Comparison of ENCODE assay signal across 8 cellular contexts in the genomic region with DNA sequence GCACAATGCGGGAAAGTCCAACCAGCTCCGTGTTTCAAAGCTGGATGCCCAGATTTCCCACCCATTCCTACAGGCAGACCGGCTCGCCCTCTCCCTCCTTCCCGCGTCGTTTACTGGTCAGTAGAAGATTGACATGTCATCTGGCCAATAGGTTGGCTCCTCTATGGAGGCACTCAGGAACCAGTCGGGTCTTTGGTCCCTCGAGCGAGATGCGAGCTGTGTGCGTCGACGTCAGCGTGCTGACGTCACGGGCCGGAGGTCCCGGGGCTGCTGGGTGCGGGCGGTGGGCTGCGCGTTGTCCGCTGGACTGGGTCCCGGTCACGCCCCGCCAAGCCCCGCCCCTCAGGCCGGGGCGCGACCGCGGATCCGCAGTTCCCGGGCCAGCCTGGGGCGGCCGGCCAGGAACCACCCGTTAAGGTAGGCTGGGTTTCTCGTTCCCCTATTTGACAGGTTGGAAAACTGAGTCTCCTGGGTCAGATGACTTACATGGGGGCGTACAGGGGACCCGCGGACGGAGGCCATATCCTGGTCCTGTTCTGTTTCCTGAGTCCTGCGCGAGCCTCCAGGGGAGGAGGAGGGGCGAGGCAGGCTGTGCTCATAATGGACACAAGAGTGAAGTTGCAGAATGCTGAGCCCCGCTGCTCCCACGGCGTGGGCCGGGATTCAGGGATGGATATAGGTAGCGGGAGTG. TPM values are rescaled to one million over a fixed set of nuclear protein-coding genes. Genes with fewer than 3 reads are reported as not detected.
A peak's percentile ranks its signal among the peaks of the same experiment; 100 is the strongest.
DNase-seq lines count a peak whose midpoint lies in the region; ATAC-seq and TF ChIP-seq lines count a peak whose summit lies in the region.

A gene with protein sequence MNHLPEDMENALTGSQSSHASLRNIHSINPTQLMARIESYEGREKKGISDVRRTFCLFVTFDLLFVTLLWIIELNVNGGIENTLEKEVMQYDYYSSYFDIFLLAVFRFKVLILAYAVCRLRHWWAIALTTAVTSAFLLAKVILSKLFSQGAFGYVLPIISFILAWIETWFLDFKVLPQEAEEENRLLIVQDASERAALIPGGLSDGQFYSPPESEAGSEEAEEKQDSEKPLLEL (plus strand): TSS at position 242 of the 691 bp plus-strand sequence. CDS start 29,260 bp downstream, outside the sequence.

- H3K9me3 ChIP-seq in prostate gland: no peaks in the 10 kb centered on the region

- under 1% methylated on average over 47 of the region's 51 CpGs for WGBS in prostate gland
- WGBS in urinary bladder: under 1% methylated on average over 51 of the region's 51 CpGs

- intact Hi-C loops in left ventricle myocardium superior (cut with micrococcal nuclease): no loop called here
- intact Hi-C loops in prostate gland (cut with DNase I): no loop called here

- H3K27ac ChIP-seq in angular gyrus (ENCODE audit: low read depth, low read length) (peak within 1 kb of the TSS; percentile 82), prostate gland (peak within 1 kb of the TSS; percentile 91 to 92), urinary bladder (ENCODE audit: low read depth) (peak within 1 kb of the TSS; percentile 95)

- DNase-seq in NCI-H187 (lab: John Stamatoyannopoulos, UW): peak; percentile 91 to 94
- DNase-seq in T-helper 2 cell: peak; percentile 69 to 100 (median 83)
- DNase-seq in left ventricle myocardium superior: peak; percentile 96
- DNase-seq in prostate gland (ENCODE audit: low spot score): peak; percentile 99

- H3K36me3 ChIP-seq in prostate gland (no peaks in the 10 kb centered on the region), urinary bladder (ENCODE audit: insufficient read depth) (no peaks in the 10 kb centered on the region)

- H3K27me3 ChIP-seq in prostate gland (replicated peaks; ENCODE audit: insufficient read depth): no peaks in the 10 kb centered on the region

- H3K4me3 ChIP-seq in prostate gland: peak within 1 kb of the TSS; percentile 69 to 71
- H3K4me3 ChIP-seq in urinary bladder (ENCODE audit: low read depth, low read length): peak within 1 kb of the TSS; percentile 74

- H3K4me1 ChIP-seq in prostate gland (replicated peaks): no peaks in the 10 kb centered on the region
- H3K4me1 ChIP-seq in urinary bladder (ENCODE audit: insufficient read depth): no peaks in the 10 kb centered on the region

- TF ChIP-seq CTCF in prostate gland (IDR thresholded peaks at IDR 0.05): peak in 2 of 4 experiments; percentile 25 to 38

- peak; percentile 98 for ATAC-seq in GM18498 (IDR thresholded peaks at IDR 0.05; ENCODE audit: unreplicated experiment)
- peak; percentile 99 for ATAC-seq in HG02938 (IDR thresholded peaks at IDR 0.05; ENCODE audit: unreplicated experiment)
- peak; percentile 98 for ATAC-seq in left ventricle myocardium superior

- peak; percentile 56 for TF ChIP-seq POLR2A in prostate gland (IDR thresholded peaks at IDR 0.05)

RNA-seq across cellular contexts. Expression of the gene that starts here (rescaled TPM):
- 22.5 TPM for total RNA-seq in left ventricle myocardium superior
- 10 to 100 TPM; 49.0 to 78.3 TPM for total RNA-seq in prostate gland
- 56.5 TPM for total RNA-seq in urinary bladder
- 40.6 TPM for polyA plus RNA-seq in urinary bladder

Comparison
In these comparisons a context has a peak if more than half of its experiments do, and no peak if none do; other contexts are left out.
1. Peak in every context shown above with its lines: DNase-seq, ATAC-seq, H3K4me3 ChIP-seq and H3K27ac ChIP-seq.